In genomic region chr7:88091988-88092675, GRCh38 we compare ENCODE assay signal across 29 cellular contexts.
DNase-seq lines count a peak whose midpoint lies in the region; ATAC-seq and TF ChIP-seq lines count a peak whose summit lies in the region.
"Had no signal": no experiment of that assay in that cellular context is flagged by ENCODE, and none has a peak within 500 bp of the region (broad histone marks: within the 10 kb centered on the region; RNA-seq: fewer than 3 reads in every experiment).

No MANE protein-coding gene starts in this region.

- no peaks in the 10 kb centered on the region for H3K27me3 ChIP-seq in SK-N-SH (ENCODE audit: insufficient read depth)
- no peaks in the 10 kb centered on the region for H3K27me3 ChIP-seq in lower lobe of right lung (ENCODE audit: low read depth)
- H3K27me3 ChIP-seq in CD8-positive, alpha-beta memory T cell (ENCODE audit: insufficient read depth, low read length, poor library complexity, severe bottlenecking): no peaks in the 10 kb centered on the region
- H3K27me3 ChIP-seq: pancreas had no signal

- no peak for ATAC-seq in lower lobe of right lung
- ATAC-seq: activated CD4-positive, CD25-positive, alpha-beta regulatory T cell treated with anti-CD3 and anti-CD28 coated beads, Interleukin-2, amount 50 U/mL, for 24 hours; pancreas; PC-3; stimulated activated memory B cell treated with anti-CD40 and anti-IgM and Interleukin-4, amounts not matched to agents 10 μg/mL and 1 μg/mL and 100 μg/mL, for 72 hours had no signal

- no peaks in the 10 kb centered on the region for H3K36me3 ChIP-seq in SK-N-SH (replicated peaks in 1 of 2; ENCODE audit: control insufficient read depth in 1 of 2, insufficient read depth in 2 of 2, low read length in 1 of 2)
- no peaks in the 10 kb centered on the region for H3K36me3 ChIP-seq in lower lobe of right lung
- H3K36me3 ChIP-seq in CD8-positive, alpha-beta memory T cell (ENCODE audit: insufficient read depth, low read length): no peaks in the 10 kb centered on the region
- H3K36me3 ChIP-seq: pancreas had no signal

- no peaks in the 10 kb centered on the region for H3K36me3 Mint-ChIP-seq in activated T-cell treated with anti-CD3 and anti-CD28 coated beads, Interleukin-2, amount 50 U/mL, for 24 hours (ENCODE audit: low read depth)
- peaks cover 0 to 5% (median 4%) of the 10 kb centered on the region in 3 donors for H3K36me3 Mint-ChIP-seq in CD8-positive, alpha-beta memory T cell
- H3K36me3 Mint-ChIP-seq: activated CD4-positive, alpha-beta memory T cell treated with anti-CD3 and anti-CD28 coated beads for 36 hours; stimulated activated memory B cell treated with anti-CD40 and anti-IgM and Interleukin-4, amounts not matched to agents 10 μg/mL and 1 μg/mL and 100 μg/mL, for 72 hours had no signal

- TF ChIP-seq CTCF in SK-N-SH (IDR thresholded peaks at IDR 0.05): no peak
- TF ChIP-seq CTCF in lower lobe of right lung (IDR thresholded peaks at IDR 0.05): no peak

- peak in 1 of 2 experiments; percentile 49; a peak in 2 of 4 replicates for TF ChIP-seq EP300 in SK-N-SH (IDR thresholded peaks at IDR 0.05; ENCODE audit: borderline replicate concordance in 1 of 2, low read depth in 1 of 2, low read length in 1 of 2)

- no peak overlapping the region for H3K4me3 Mint-ChIP-seq in activated T-cell treated with anti-CD3 and anti-CD28 coated beads, Interleukin-2, amount 50 U/mL, for 24 hours
- no peak overlapping the region for H3K4me3 Mint-ChIP-seq in CD8-positive, alpha-beta memory T cell
- H3K4me3 Mint-ChIP-seq: activated CD4-positive, alpha-beta memory T cell treated with anti-CD3 and anti-CD28 coated beads for 36 hours; activated T-helper 1 cell treated with anti-CD3 and anti-CD28 coated beads, Interleukin-12 subunit alpha, Interleukin-12 subunit beta, Interleukin-2, Interleukin-4 antibody, amounts not matched to agents 30 ng/mL and 10 ng/mL and 1 ng/mL, durations not matched to agents 14 hours and 24 hours and 36 hours; dendritic cell treated with granulocyte-macrophage colony-stimulating factor and Interleukin-4, amounts not matched to agents 40 ng/mL and 50 ng/mL, for 4 days; endodermal cell; neural crest cell; stimulated activated memory B cell treated with anti-CD40 and anti-IgM and Interleukin-4, amounts not matched to agents 10 μg/mL and 1 μg/mL and 100 μg/mL, for 72 hours had no signal

- H3K9me3 Mint-ChIP-seq in activated T-cell treated with anti-CD3 and anti-CD28 coated beads, Interleukin-2, amount 50 U/mL, for 24 hours: no peaks in the 10 kb centered on the region
- no peaks in the 10 kb centered on the region for H3K9me3 Mint-ChIP-seq in CD8-positive, alpha-beta memory T cell
- H3K9me3 Mint-ChIP-seq: activated CD4-positive, alpha-beta memory T cell treated with anti-CD3 and anti-CD28 coated beads for 36 hours; activated T-helper 1 cell treated with anti-CD3 and anti-CD28 coated beads, Interleukin-12 subunit alpha, Interleukin-12 subunit beta, Interleukin-2, Interleukin-4 antibody, amounts not matched to agents 30 ng/mL and 10 ng/mL and 1 ng/mL, durations not matched to agents 14 hours and 24 hours and 36 hours; dendritic cell treated with granulocyte-macrophage colony-stimulating factor and Interleukin-4, amounts not matched to agents 40 ng/mL and 50 ng/mL, for 4 days; endodermal cell; neural crest cell; stimulated activated memory B cell treated with anti-CD40 and anti-IgM and Interleukin-4, amounts not matched to agents 10 μg/mL and 1 μg/mL and 100 μg/mL, for 72 hours had no signal

- no peaks in the 10 kb centered on the region for H3K27me3 Mint-ChIP-seq in activated T-cell treated with anti-CD3 and anti-CD28 coated beads, Interleukin-2, amount 50 U/mL, for 24 hours
- H3K27me3 Mint-ChIP-seq in CD8-positive, alpha-beta memory T cell: no peaks in the 10 kb centered on the region
- H3K27me3 Mint-ChIP-seq: dendritic cell treated with granulocyte-macrophage colony-stimulating factor and Interleukin-4, amounts not matched to agents 40 ng/mL and 50 ng/mL, for 4 days had no signal

- peak; percentile 84 for DNase-seq in NCI-H1092 treated with DMSO at 0.1 percent for 48 hours (lab: John Stamatoyannopoulos, UW)
- no peak for DNase-seq in NCI-H1092 (lab: John Stamatoyannopoulos, UW)
- peak; percentile 98 for DNase-seq in DMS 273 treated with DMSO at 0.1 percent for 48 hours (lab: John Stamatoyannopoulos, UW)
- peak; percentile 98 for DNase-seq in NCI-H2171 (lab: John Stamatoyannopoulos, UW)
- DNase-seq in SK-N-SH: peak; percentile 23
- DNase-seq in activated T-cell treated with anti-CD3 and anti-CD28 coated beads, Interleukin-2, amount 50 U/mL, for 24 hours: no peak
- no peak for DNase-seq in lower lobe of right lung
- DNase-seq in CD8-positive, alpha-beta memory T cell: no peak
- DNase-seq: activated CD4-positive, alpha-beta memory T cell treated with anti-CD3 and anti-CD28 coated beads for 36 hours; activated CD8-positive, alpha-beta memory T cell treated with anti-CD3 and anti-CD28 coated beads, Interleukin-2, amount 50 U/mL, for 4 hours; activated naive CD4-positive, alpha-beta T cell treated with Interleukin-2 at 50 U/mL for 16 hours; Caco-2; central memory CD4-positive, alpha-beta T cell; DND-41; endodermal cell; NCI-H1048; NCI-H2081 treated with DMSO at 0.1 percent for 48 hours; pancreas; PC-3; T-helper 2 cell; trophoblast cell had no signal

- 34% methylated on average over 3 of the region's 3 CpGs for WGBS in SK-N-SH (ENCODE audit: low lambda C conversion rate)

- no peak overlapping the region for H3K9ac ChIP-seq in SK-N-SH

- H3K4me3 ChIP-seq in SK-N-SH (ENCODE audit: low read depth in 2 of 2, low read length in 1 of 2) (no peak overlapping the region), lower lobe of right lung (no peak overlapping the region)
- H3K4me3 ChIP-seq in CD8-positive, alpha-beta memory T cell (ENCODE audit: low read length): no peak overlapping the region
- H3K4me3 ChIP-seq: pancreas, skin epidermis had no signal

- H2AFZ ChIP-seq in SK-N-SH (ENCODE audit: low read depth): no peak overlapping the region

- no peaks in the 10 kb centered on the region for H3K79me2 ChIP-seq in SK-N-SH (ENCODE audit: insufficient read depth)

- no peaks in the 10 kb centered on the region for H4K20me1 ChIP-seq in SK-N-SH (ENCODE audit: insufficient read depth)

- H3K4me1 ChIP-seq in SK-N-SH (ENCODE audit: control insufficient read depth in 1 of 2, insufficient read depth in 2 of 2, low read depth in 1 of 2, low read length in 1 of 2): peaks cover 0 to 37% of the 10 kb centered on the region in 2 experiments; a peak in 2 of 4 replicates
- no peaks in the 10 kb centered on the region for H3K4me1 ChIP-seq in lower lobe of right lung
- no peaks in the 10 kb centered on the region for H3K4me1 ChIP-seq in CD8-positive, alpha-beta memory T cell (ENCODE audit: insufficient read depth, low read length)
- H3K4me1 ChIP-seq: Caco-2, pancreas had no signal

- no peak overlapping the region for H3K27ac Mint-ChIP-seq in activated T-cell treated with anti-CD3 and anti-CD28 coated beads, Interleukin-2, amount 50 U/mL, for 24 hours
- H3K27ac Mint-ChIP-seq in CD8-positive, alpha-beta memory T cell: peak overlapping the region in 1 of 8 donors; percentile 27
- H3K27ac Mint-ChIP-seq: activated CD4-positive, alpha-beta memory T cell treated with anti-CD3 and anti-CD28 coated beads for 36 hours; activated T-helper 1 cell treated with anti-CD3 and anti-CD28 coated beads, Interleukin-12 subunit alpha, Interleukin-12 subunit beta, Interleukin-2, Interleukin-4 antibody, amounts not matched to agents 30 ng/mL and 10 ng/mL and 1 ng/mL, durations not matched to agents 14 hours and 24 hours and 36 hours; dendritic cell treated with granulocyte-macrophage colony-stimulating factor and Interleukin-4, amounts not matched to agents 40 ng/mL and 50 ng/mL, for 4 days; endodermal cell; stimulated activated memory B cell treated with anti-CD40 and anti-IgM and Interleukin-4, amounts not matched to agents 10 μg/mL and 1 μg/mL and 100 μg/mL, for 72 hours had no signal

- no peak overlapping the region for H3K4me2 ChIP-seq in SK-N-SH

- no peaks in the 10 kb centered on the region for H3K9me2 ChIP-seq in SK-N-SH

- intact Hi-C loops in lower lobe of right lung (cut with DNase I): no loop called here

- peak overlapping the region in 1 of 2 experiments; percentile 82; a peak in 2 of 4 replicates for H3K27ac ChIP-seq in SK-N-SH (ENCODE audit: low read depth in 2 of 2, low read length in 1 of 2)
- no peak overlapping the region for H3K27ac ChIP-seq in lower lobe of right lung
- H3K27ac ChIP-seq in CD8-positive, alpha-beta memory T cell (ENCODE audit: low read depth, low read length): no peak overlapping the region
- H3K27ac ChIP-seq: 22Rv1, C4-2B, pancreas, skin epidermis had no signal

- peaks cover 16% of the 10 kb centered on the region for H3K4me1 Mint-ChIP-seq in activated T-cell treated with anti-CD3 and anti-CD28 coated beads, Interleukin-2, amount 50 U/mL, for 24 hours (ENCODE audit: low read depth)
- H3K4me1 Mint-ChIP-seq in CD8-positive, alpha-beta memory T cell: peaks cover 19 to 36% (median 25%) of the 10 kb centered on the region in 3 donors
- H3K4me1 Mint-ChIP-seq: neural crest cell; stimulated activated memory B cell treated with anti-CD40 and anti-IgM and Interleukin-4, amounts not matched to agents 10 μg/mL and 1 μg/mL and 100 μg/mL, for 72 hours had no signal

- H3K9me3 ChIP-seq in SK-N-SH (no peaks in the 10 kb centered on the region), lower lobe of right lung (no peaks in the 10 kb centered on the region)
- H3K9me3 ChIP-seq in CD8-positive, alpha-beta memory T cell (ENCODE audit: low read length): no peaks in the 10 kb centered on the region
- H3K9me3 ChIP-seq: Caco-2, pancreas had no signal

- CTCF ChIA-PET in SK-N-SH (lab: Yijun Ruan, JAX): interaction anchor here (0.7 to 1.6 kb wide), 7 partner anchors 11 to 205 kb away, joined by 3 to 6 read pairs (median 3); no protein-coding TSS in a partner anchor
- CTCF ChIA-PET in CD8-positive, alpha-beta memory T cell (lab: Charles Lee): no interaction called here

- POLR2A ChIA-PET in SK-N-SH (lab: Yijun Ruan, JAX): no interaction called here
- POLR2A ChIA-PET in CD8-positive, alpha-beta memory T cell (lab: Charles Lee): no interaction called here

- no peak for TF ChIP-seq RAD21 in SK-N-SH (IDR thresholded peaks at IDR 0.05; ENCODE audit: low read length)

- H3F3A ChIP-seq in SK-N-SH (replicated peaks; ENCODE audit: insufficient read depth): no peaks in the 10 kb centered on the region

TF ChIP-seq in SK-N-SH, 30 proteins besides CTCF, POLR2A, EP300 and RAD21 (continues in another document):
- 0 out of 2 replicates have a peak, but pooled peaks have one; percentile 19 for TF ChIP-seq FOXJ3 (CRISPR knock-in tag; IDR thresholded peaks at IDR 0.05)
- peak; percentile 81 for TF ChIP-seq RCOR1 (IDR thresholded peaks at IDR 0.05; ENCODE audit: low read length)
- TF ChIP-seq JUND (IDR thresholded peaks at IDR 0.05): no peak

Comparison
In these comparisons a context has a peak if more than half of its experiments do, and no peak if none do; other contexts are left out.
1. DNase-seq: peak in NCI-H1092 treated with DMSO at 0.1 percent for 48 hours (single experiment), DMS 273 treated with DMSO at 0.1 percent for 48 hours (single experiment), NCI-H2171 (single experiment) and SK-N-SH (single experiment); none in NCI-H1092 (single experiment), activated T-cell treated with anti-CD3 and anti-CD28 coated beads, Interleukin-2, amount 50 U/mL, for 24 hours (single experiment), lower lobe of right lung (single experiment) and CD8-positive, alpha-beta memory T cell (0 of 5).